In genomic region chr12:108712925-108713203, GRCh38 we compare ENCODE assay signal across 1 cellular context.
TF ChIP-seq lines count a peak whose summit lies in the region.

No MANE protein-coding gene starts in this region.

TF ChIP-seq in HEK293, 187 proteins besides CTCF, POLR2A, EP300 and RAD21 (continued from another document):
- TF ChIP-seq ZNF362 (tag by site-specific recombination; IDR thresholded peaks at IDR 0.05), result peak; percentile 56; the same call in 1 of the 2 replicates
- TF ChIP-seq ZNF416 (tag by site-specific recombination; IDR thresholded peaks at IDR 0.05), result no peak
